Comparison of ENCODE assay signal across 12 cellular contexts in genomic region chr2:130543785-130544528, GRCh38. TPM values are rescaled to one million over a fixed set of nuclear protein-coding genes. Genes with fewer than 3 reads are reported as not detected.
"Had no signal": no experiment of that assay in that cellular context is flagged by ENCODE, and none has a peak within 500 bp of the region (broad histone marks: within the 10 kb centered on the region; RNA-seq: fewer than 3 reads in every experiment).

No MANE protein-coding gene starts in this region.

RNA-seq across cellular contexts. Expression of gene CFC1B, which starts 22.9 kb away (rescaled TPM):
- total RNA-seq: cardiac muscle cell, left ventricle myocardium inferior, lung microvascular endothelial cell, neural crest cell, posterior vena cava, right atrium auricular region, subcutaneous adipose tissue, testis, tibial nerve, ureter had no signal
- polyA plus RNA-seq: cardiac muscle cell, esophagus, ovary had no signal

RNA-seq across cellular contexts. Expression of gene POTEI, which starts 34.8 kb away (rescaled TPM):
- total RNA-seq: left ventricle myocardium inferior, posterior vena cava, subcutaneous adipose tissue, tibial nerve, ureter had no signal
- polyA plus RNA-seq: esophagus, ovary had no signal

RNA-seq across cellular contexts. Expression of gene CFC1, which starts 55.4 kb away (rescaled TPM):
- total RNA-seq: left ventricle myocardium inferior, lung microvascular endothelial cell, neural crest cell, posterior vena cava, subcutaneous adipose tissue, tibial nerve, ureter had no signal
- polyA plus RNA-seq: esophagus had no signal
